In the genomic region with DNA sequence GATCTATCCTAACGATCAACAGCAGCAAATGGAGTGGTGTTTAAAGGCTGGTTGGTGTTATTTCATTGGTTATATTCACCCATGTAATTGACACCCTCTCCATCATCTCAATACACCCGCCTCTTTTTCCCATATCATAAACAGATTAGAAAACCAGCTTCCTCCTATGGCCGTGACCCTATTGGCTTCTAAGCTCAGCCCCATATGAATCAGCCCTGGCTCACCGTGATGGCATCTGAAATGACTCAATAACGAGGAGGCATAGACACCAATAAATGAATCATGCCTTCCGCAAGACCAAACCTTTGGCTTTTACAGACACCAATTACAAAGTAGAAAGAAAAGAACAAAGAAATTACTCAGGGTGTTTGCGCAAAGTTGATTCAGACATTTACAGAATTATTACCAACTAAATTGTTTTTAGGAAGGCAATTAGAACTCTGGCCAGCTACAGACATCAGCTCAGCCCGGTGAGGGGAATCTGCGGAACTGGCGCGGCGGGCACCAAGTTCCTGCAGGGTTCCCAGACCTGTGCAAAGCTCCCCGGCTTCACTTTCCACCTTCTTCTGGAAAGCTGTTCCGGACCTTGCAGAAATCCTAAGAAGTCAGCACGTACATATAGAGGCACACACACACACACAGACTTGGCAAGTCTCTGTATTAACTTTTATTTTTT, we compare ENCODE assay signal across 8 cellular contexts. TPM values are rescaled to one million over a fixed set of nuclear protein-coding genes. Genes with fewer than 3 reads are reported as not detected.
DNase-seq lines count a peak whose midpoint lies in the region; ATAC-seq and TF ChIP-seq lines count a peak whose summit lies in the region.

No MANE protein-coding gene starts in this region.

- peaks cover 92% of the 10 kb centered on the region for H3K4me1 Mint-ChIP-seq in Calu3 (ENCODE audit: low read depth, unreplicated experiment)
- H3K4me1 Mint-ChIP-seq in naive thymus-derived CD4-positive, alpha-beta T cell = peaks cover 0 to 54% (median 9%) of the 10 kb centered on the region in 7 donors

- ATAC-seq in naive thymus-derived CD4-positive, alpha-beta T cell = peak; percentile 47
- no peak for ATAC-seq in HG03135 (IDR thresholded peaks at IDR 0.05; ENCODE audit: unreplicated experiment)
- ATAC-seq in HG03442 (IDR thresholded peaks at IDR 0.05; ENCODE audit: unreplicated experiment) = no peak

- peak overlapping the region; percentile 72 for H3K9ac ChIP-seq in SK-N-SH

- peak overlapping the region; percentile 97 for H3K27ac Mint-ChIP-seq in Calu3 (ENCODE audit: unreplicated experiment)
- peak overlapping the region in 2 of 9 donors; percentile 34 to 69 for H3K27ac Mint-ChIP-seq in naive thymus-derived CD4-positive, alpha-beta T cell

- H3K4me1 ChIP-seq in SK-N-SH (ENCODE audit: control insufficient read depth in 1 of 2, insufficient read depth in 2 of 2, low read depth in 1 of 2, low read length in 1 of 2) (peaks cover 28 to 87% of the 10 kb centered on the region in 2 experiments), tibial nerve (peaks cover 0 to 58% (median 9%) of the 10 kb centered on the region in 4 donors)
- no peaks in the 10 kb centered on the region for H3K4me1 ChIP-seq in naive thymus-derived CD4-positive, alpha-beta T cell (ENCODE audit: control insufficient read depth in 2 of 2, insufficient read depth in 2 of 2, low read length in 2 of 2)

- H3K4me3 Mint-ChIP-seq in Calu3 (ENCODE audit: low read depth, unreplicated experiment) = peak overlapping the region; percentile 88
- H3K4me3 Mint-ChIP-seq in naive thymus-derived CD4-positive, alpha-beta T cell = peak overlapping the region in 1 of 10 donors; percentile 42

- H3K9me3 ChIP-seq in SK-N-SH = no peaks in the 10 kb centered on the region
- no peaks in the 10 kb centered on the region for H3K9me3 ChIP-seq in naive thymus-derived CD4-positive, alpha-beta T cell (ENCODE audit: control insufficient read depth in 2 of 3, low read length in 3 of 3)
- H3K9me3 ChIP-seq in tibial nerve = no peaks in the 10 kb centered on the region

- no peaks in the 10 kb centered on the region for H3K9me3 Mint-ChIP-seq in Calu3 (ENCODE audit: low read depth, unreplicated experiment)
- H3K9me3 Mint-ChIP-seq in naive thymus-derived CD4-positive, alpha-beta T cell = no peaks in the 10 kb centered on the region

- peaks cover 100% of the 10 kb centered on the region for H3K36me3 Mint-ChIP-seq in Calu3 (ENCODE audit: insufficient read depth, unreplicated experiment)
- peaks cover 0 to 3% (median 0%) of the 10 kb centered on the region in 5 donors for H3K36me3 Mint-ChIP-seq in naive thymus-derived CD4-positive, alpha-beta T cell

- H3K27me3 ChIP-seq in SK-N-SH (ENCODE audit: insufficient read depth) = no peaks in the 10 kb centered on the region
- H3K27me3 ChIP-seq in naive thymus-derived CD4-positive, alpha-beta T cell (ENCODE audit: control insufficient read depth in 2 of 2, insufficient read depth in 2 of 2, low read length in 2 of 2) = no peaks in the 10 kb centered on the region
- no peaks in the 10 kb centered on the region for H3K27me3 ChIP-seq in tibial nerve

- no peaks in the 10 kb centered on the region for H3K9me2 ChIP-seq in SK-N-SH

- intact Hi-C loops in Calu3 (cut with micrococcal nuclease; ENCODE audit: unreplicated experiment) = loop anchor here (1.0 to 5.0 kb wide), 4 partner anchors 9 to 434 kb away; no protein-coding TSS in a partner anchor
- intact Hi-C loops in naive thymus-derived CD4-positive, alpha-beta T cell (cut with micrococcal nuclease) = no loop called here

- no TSS peak for BruUV-seq in Calu3 (replicated peaks; lab: Mats Ljungman, UMichigan)

- no peak for TF ChIP-seq POLR2A in tibial nerve (IDR thresholded peaks at IDR 0.05)

- POLR2A ChIA-PET in SK-N-SH (lab: Yijun Ruan, JAX) = no interaction called here
- POLR2A ChIA-PET in naive thymus-derived CD4-positive, alpha-beta T cell (lab: Charles Lee) = no interaction called here

- DNase-seq in Calu3 (peak; percentile 94), SK-N-SH (peak; percentile 57), astrocyte of the hippocampus (ENCODE audit: low read depth, low spot score) (peak; percentile 95), tibial nerve (ENCODE audit: low spot score in 2 of 2) (no peak), DMS53 treated with DMSO at 0.1 percent for 48 hours (lab: John Stamatoyannopoulos, UW; ENCODE audit: unreplicated experiment) (no peak)
- DNase-seq in naive thymus-derived CD4-positive, alpha-beta T cell = peak in 1 of 9 donors; percentile 46

- no peak for TF ChIP-seq RAD21 in SK-N-SH (IDR thresholded peaks at IDR 0.05; ENCODE audit: low read length)

- WGBS in SK-N-SH (ENCODE audit: low lambda C conversion rate) = 12% methylated on average over 15 of the region's 15 CpGs
- 63 to 67% methylated on average over 15 of the region's 15 CpGs for WGBS in tibial nerve, 2 donors

- peak overlapping the region; percentile 31; the same call in 1 of the 2 replicates for H2AFZ ChIP-seq in SK-N-SH (ENCODE audit: low read depth)

- H4K20me1 ChIP-seq in SK-N-SH (ENCODE audit: insufficient read depth) = peaks cover 42% of the 10 kb centered on the region

- TF ChIP-seq CTCF in Calu3 (IDR thresholded peaks at IDR 0.05; ENCODE audit: unreplicated experiment) = no peak
- no peak for TF ChIP-seq CTCF in SK-N-SH (IDR thresholded peaks at IDR 0.05)
- no peak for TF ChIP-seq CTCF in tibial nerve (IDR thresholded peaks at IDR 0.05)

- H3K27ac ChIP-seq in SK-N-SH (ENCODE audit: low read depth in 2 of 2, low read length in 1 of 2) (peak overlapping the region; percentile 48 to 98), tibial nerve (peak overlapping the region in 1 of 4 donors; percentile 24)
- no peak overlapping the region for H3K27ac ChIP-seq in naive thymus-derived CD4-positive, alpha-beta T cell (ENCODE audit: low read depth, low read length)

- H3K36me3 ChIP-seq in SK-N-SH (replicated peaks in 1 of 2; ENCODE audit: control insufficient read depth in 1 of 2, insufficient read depth in 2 of 2, low read length in 1 of 2) = peaks cover 0 to 4% of the 10 kb centered on the region in 2 experiments
- no peaks in the 10 kb centered on the region for H3K36me3 ChIP-seq in naive thymus-derived CD4-positive, alpha-beta T cell (ENCODE audit: control insufficient read depth in 2 of 3, insufficient read depth in 3 of 3, low read length in 3 of 3)
- H3K36me3 ChIP-seq in tibial nerve = no peaks in the 10 kb centered on the region

- no peaks in the 10 kb centered on the region for H3K27me3 Mint-ChIP-seq in Calu3 (ENCODE audit: unreplicated experiment)
- H3K27me3 Mint-ChIP-seq in naive thymus-derived CD4-positive, alpha-beta T cell = peaks cover 0 to 6% (median 0%) of the 10 kb centered on the region in 5 donors

- H3K4me3 ChIP-seq in SK-N-SH (ENCODE audit: low read depth in 2 of 2, low read length in 1 of 2) = peak overlapping the region; percentile 24 to 59; a peak in 3 of 4 replicates
- no peak overlapping the region for H3K4me3 ChIP-seq in naive thymus-derived CD4-positive, alpha-beta T cell (ENCODE audit: low read length)
- no peak overlapping the region for H3K4me3 ChIP-seq in tibial nerve

- peaks cover 32% of the 10 kb centered on the region for H3F3A ChIP-seq in SK-N-SH (replicated peaks; ENCODE audit: insufficient read depth)

- CTCF ChIA-PET in Calu3 (lab: Charles Lee) = interaction anchor here (0.6 to 2.4 kb wide), 19 partner anchors 9 to 1283 kb away, joined by 3 to 21 read pairs (median 4); partner anchors contain the start of genes PMEPA1 and ZBP1
- CTCF ChIA-PET in SK-N-SH (lab: Yijun Ruan, JAX) = interaction anchor here (0.6 to 1.5 kb wide), 4 partner anchors 11 to 389 kb away, joined by 3 to 6 read pairs (median 3); no protein-coding TSS in a partner anchor
- CTCF ChIA-PET in naive thymus-derived CD4-positive, alpha-beta T cell (lab: Charles Lee) = interaction anchor here (0.7 kb wide), 1 partner anchor 111 kb away, joined by 3 read pairs; no protein-coding TSS in a partner anchor

- TF ChIP-seq EP300 in SK-N-SH (IDR thresholded peaks at IDR 0.05; ENCODE audit: borderline replicate concordance in 1 of 2, low read depth in 1 of 2, low read length in 1 of 2) (peak in 1 of 2 experiments; percentile 79; a peak in 1 of 4 replicates), tibial nerve (IDR thresholded peaks at IDR 0.05) (peak in 1 of 2 donors; percentile 10)

- peaks cover 91% of the 10 kb centered on the region for H3K79me2 ChIP-seq in SK-N-SH (ENCODE audit: insufficient read depth)

- H3K4me2 ChIP-seq in SK-N-SH = peak overlapping the region; percentile 81

TF ChIP-seq in SK-N-SH, 30 proteins besides CTCF, POLR2A, EP300 and RAD21 (continues in another document):
- TF ChIP-seq SIN3A (IDR thresholded peaks at IDR 0.05; ENCODE audit: borderline replicate concordance, low read depth, low read length) = no peak
- TF ChIP-seq TEAD4 (IDR thresholded peaks at IDR 0.05; ENCODE audit: borderline replicate concordance, insufficient read depth) = peak; percentile 64; the same call in 1 of the 2 replicates
- TF ChIP-seq, protein P1, sequence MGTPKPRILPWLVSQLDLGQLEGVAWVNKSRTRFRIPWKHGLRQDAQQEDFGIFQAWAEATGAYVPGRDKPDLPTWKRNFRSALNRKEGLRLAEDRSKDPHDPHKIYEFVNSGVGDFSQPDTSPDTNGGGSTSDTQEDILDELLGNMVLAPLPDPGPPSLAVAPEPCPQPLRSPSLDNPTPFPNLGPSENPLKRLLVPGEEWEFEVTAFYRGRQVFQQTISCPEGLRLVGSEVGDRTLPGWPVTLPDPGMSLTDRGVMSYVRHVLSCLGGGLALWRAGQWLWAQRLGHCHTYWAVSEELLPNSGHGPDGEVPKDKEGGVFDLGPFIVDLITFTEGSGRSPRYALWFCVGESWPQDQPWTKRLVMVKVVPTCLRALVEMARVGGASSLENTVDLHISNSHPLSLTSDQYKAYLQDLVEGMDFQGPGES (IDR thresholded peaks at IDR 0.05; ENCODE audit: low read depth, low read length) = no peak
- no peak for TF ChIP-seq MEF2A (IDR thresholded peaks at IDR 0.05; ENCODE audit: borderline replicate concordance, low read depth)
- TF ChIP-seq POLR2AphosphoS5 (IDR thresholded peaks at IDR 0.05; ENCODE audit: low read depth, low read length) = peak; percentile 77; the same call in 1 of the 2 replicates
- TF ChIP-seq, protein P2, sequence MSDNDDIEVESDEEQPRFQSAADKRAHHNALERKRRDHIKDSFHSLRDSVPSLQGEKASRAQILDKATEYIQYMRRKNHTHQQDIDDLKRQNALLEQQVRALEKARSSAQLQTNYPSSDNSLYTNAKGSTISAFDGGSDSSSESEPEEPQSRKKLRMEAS (IDR thresholded peaks at IDR 0.05; ENCODE audit: low read depth) = peak; percentile 44; the same call in 1 of the 2 replicates
- TF ChIP-seq JUND (IDR thresholded peaks at IDR 0.05) = peak; percentile 99
- TF ChIP-seq FOSL2 (IDR thresholded peaks at IDR 0.05; ENCODE audit: borderline replicate concordance, low read depth) = peak; percentile 100

RNA-seq across cellular contexts. Expression of gene PMEPA1, which starts 11.5 kb away (rescaled TPM):
- total RNA-seq in Calu3 (2022) (732 and 1,302 TPM in 2 replicates), tibial nerve (10 to 100 TPM; 10.2 to 33.6 (median 18.3) TPM)
- 5.9 and 7.1 TPM in 2 replicates for polyA plus RNA-seq in SK-N-SH (2012; rRNA removed)
- polyA plus RNA-seq in SK-N-SH (2012; cell fraction: cytosol; rRNA removed) = 6.1 and 6.8 TPM in 2 replicates
- 7.9 and 8.1 TPM in 2 replicates for polyA plus RNA-seq in SK-N-SH (2012; cell fraction: nucleus; rRNA removed)
- 1 to 10 TPM in 4 of 5 experiments, under 1 TPM in 1; 0.44 to 10.0 (median 9.0) TPM for total RNA-seq in naive thymus-derived CD4-positive, alpha-beta T cell
- 1 to 10 TPM; 3.1 to 4.0 TPM for polyA plus RNA-seq in naive thymus-derived CD4-positive, alpha-beta T cell

Comparison
In these comparisons a context has a peak if more than half of its experiments do, and no peak if none do; other contexts are left out.
1. DNase-seq: peak in Calu3 (single experiment), SK-N-SH (single experiment) and astrocyte of the hippocampus (single experiment); none in tibial nerve (0 of 2) and DMS53 treated with DMSO at 0.1 percent for 48 hours (single experiment).
2. H3K4me3 ChIP-seq: peak in SK-N-SH (2 of 2); none in naive thymus-derived CD4-positive, alpha-beta T cell (single experiment) and tibial nerve (0 of 4).
3. RNA of gene PMEPA1, which starts 11.5 kb away (total RNA-seq): 732 to 1,302 TPM in Calu3; 10.2 to 33.6 TPM in tibial nerve and 0.44 to 10.0 TPM in naive thymus-derived CD4-positive, alpha-beta T cell; every median in the first group is over 10 times any median in the second.